Comparison of ENCODE assay signal across 20 cellular contexts in genomic region chr5:61735531-61735930, GRCh38.
"Had no signal": no experiment of that assay in that cellular context is flagged by ENCODE, and none has a peak within 500 bp of the region (broad histone marks: within the 10 kb centered on the region; RNA-seq: fewer than 3 reads in every experiment).

No MANE protein-coding gene starts in this region.

- H3K4me3 ChIP-seq: breast epithelium, esophagus muscularis mucosa, pancreas, thyroid gland had no signal

- H3K4me3 Mint-ChIP-seq: activated naive CD8-positive, alpha-beta T cell treated with anti-CD3 and anti-CD28 coated beads, Interleukin-2, amount 10 ng/mL, durations not matched to agents 7 days and 5 days; T-helper 2 cell treated with Interferon-gamma antibody and Interleukin-4, amounts not matched to agents 5 μg/mL and 100 μg/mL, for 36 hours had no signal

- H3K27ac Mint-ChIP-seq: activated naive CD8-positive, alpha-beta T cell treated with anti-CD3 and anti-CD28 coated beads, Interleukin-2, amount 10 ng/mL, durations not matched to agents 7 days and 5 days; T-helper 2 cell treated with Interferon-gamma antibody and Interleukin-4, amounts not matched to agents 5 μg/mL and 100 μg/mL, for 36 hours had no signal

- ATAC-seq: foreskin keratinocyte, left colon had no signal

- H3K4me1 ChIP-seq: breast epithelium, foreskin keratinocyte, thyroid gland had no signal

- H3K36me3 ChIP-seq: breast epithelium, esophagus muscularis mucosa, pancreas, thyroid gland had no signal

- H3K27me3 ChIP-seq: breast epithelium, esophagus muscularis mucosa, pancreas, thyroid gland had no signal

- H3K27ac ChIP-seq: breast epithelium, esophagus muscularis mucosa, foreskin keratinocyte, thyroid gland had no signal

- H3K4me1 Mint-ChIP-seq: activated naive CD8-positive, alpha-beta T cell treated with anti-CD3 and anti-CD28 coated beads, Interleukin-2, amount 10 ng/mL, durations not matched to agents 7 days and 5 days had no signal

- H3K36me3 Mint-ChIP-seq: activated naive CD8-positive, alpha-beta T cell treated with anti-CD3 and anti-CD28 coated beads, Interleukin-2, amount 10 ng/mL, durations not matched to agents 7 days and 5 days had no signal

- H3K9me3 Mint-ChIP-seq: activated naive CD8-positive, alpha-beta T cell treated with anti-CD3 and anti-CD28 coated beads, Interleukin-2, amount 10 ng/mL, durations not matched to agents 7 days and 5 days; T-helper 2 cell treated with Interferon-gamma antibody and Interleukin-4, amounts not matched to agents 5 μg/mL and 100 μg/mL, for 36 hours had no signal

- DNase-seq: activated CD4-positive, alpha-beta T cell treated with anti-CD3 and anti-CD28 coated beads, Interleukin-2, amount 50 U/mL, for 4 hours; activated naive CD4-positive, alpha-beta T cell treated with Interleukin-2 at 50 U/mL for 16 hours; activated naive CD8-positive, alpha-beta T cell treated with anti-CD3 and anti-CD28 coated beads, Interleukin-2, amount 10 ng/mL, durations not matched to agents 7 days and 5 days; activated T-cell treated with anti-CD3 and anti-CD28 coated beads for 4 hours; anterior cingulate cortex; cortex of kidney; effector CD4-positive, alpha-beta T cell; foreskin keratinocyte; glutamatergic neuron; hippocampal formation; left colon; pancreas; stimulated activated CD4-positive, alpha-beta T cell treated with anti-CD3 and anti-CD28 coated beads, Interleukin-12 subunit alpha, Interleukin-12 subunit beta, amount 100 ng/mL, for 4 hours; stimulated activated CD4-positive, alpha-beta T cell treated with anti-CD3 and anti-CD28 coated beads, Interleukin-1b, Interleukin-23, amount 100 ng/mL, for 48 hours; stimulated activated CD8-positive, alpha-beta memory T cell treated with anti-CD3 and anti-CD28 coated beads, Interleukin-4, amount 100 ng/mL, for 48 hours; stimulated activated naive CD4-positive, alpha-beta T cell; thyroid gland had no signal

- H3K9me3 ChIP-seq: breast epithelium, esophagus muscularis mucosa, pancreas, thyroid gland had no signal
